1 cellular context compared by ENCODE assay signal in genomic region chr14:60724080-60724618, GRCh38.
TF ChIP-seq lines count a peak whose summit lies in the region.

TSS of gene SIX4 (minus strand) at chr14:60724351. CDS start at chr14:60724074, 277 bp downstream.

TF ChIP-seq in IMR-90, 13 proteins besides CTCF, POLR2A, EP300 and RAD21:
- TF ChIP-seq ELK1 (IDR thresholded peaks at IDR 0.05; ENCODE audit: borderline replicate concordance, low read depth, low read length) (no peak), CHD1 (IDR thresholded peaks at IDR 0.05; ENCODE audit: low read depth, low read length) (no peak; the same call in 1 of the 2 replicates), MAFK (IDR thresholded peaks at IDR 0.05; ENCODE audit: low read depth, low read length) (no peak), FOS (IDR thresholded peaks at IDR 0.05; ENCODE audit: low read depth, low read length) (no peak; the same call in 1 of the 2 replicates), MAZ (IDR thresholded peaks at IDR 0.05; ENCODE audit: borderline replicate concordance, low read depth, low read length) (peak; percentile 58; the same call in 1 of the 2 replicates), BHLHE40 (IDR thresholded peaks at IDR 0.05; ENCODE audit: low read depth, low read length) (peak; percentile 49), SMC3 (IDR thresholded peaks at IDR 0.05; ENCODE audit: low read depth, low read length) (no peak), MXI1 (IDR thresholded peaks at IDR 0.05; ENCODE audit: borderline replicate concordance, low read depth, low read length) (peak; percentile 88), RFX5 (IDR thresholded peaks at IDR 0.05; ENCODE audit: low read depth, low read length) (no peak), USF2 (IDR thresholded peaks at IDR 0.05; ENCODE audit: low read depth, low read length) (peak; percentile 54; the same call in 1 of the 2 replicates), CEBPB (IDR thresholded peaks at IDR 0.05; ENCODE audit: low read depth, low read length) (peak; percentile 56; the same call in 1 of the 2 replicates)
